In the genomic region with DNA sequence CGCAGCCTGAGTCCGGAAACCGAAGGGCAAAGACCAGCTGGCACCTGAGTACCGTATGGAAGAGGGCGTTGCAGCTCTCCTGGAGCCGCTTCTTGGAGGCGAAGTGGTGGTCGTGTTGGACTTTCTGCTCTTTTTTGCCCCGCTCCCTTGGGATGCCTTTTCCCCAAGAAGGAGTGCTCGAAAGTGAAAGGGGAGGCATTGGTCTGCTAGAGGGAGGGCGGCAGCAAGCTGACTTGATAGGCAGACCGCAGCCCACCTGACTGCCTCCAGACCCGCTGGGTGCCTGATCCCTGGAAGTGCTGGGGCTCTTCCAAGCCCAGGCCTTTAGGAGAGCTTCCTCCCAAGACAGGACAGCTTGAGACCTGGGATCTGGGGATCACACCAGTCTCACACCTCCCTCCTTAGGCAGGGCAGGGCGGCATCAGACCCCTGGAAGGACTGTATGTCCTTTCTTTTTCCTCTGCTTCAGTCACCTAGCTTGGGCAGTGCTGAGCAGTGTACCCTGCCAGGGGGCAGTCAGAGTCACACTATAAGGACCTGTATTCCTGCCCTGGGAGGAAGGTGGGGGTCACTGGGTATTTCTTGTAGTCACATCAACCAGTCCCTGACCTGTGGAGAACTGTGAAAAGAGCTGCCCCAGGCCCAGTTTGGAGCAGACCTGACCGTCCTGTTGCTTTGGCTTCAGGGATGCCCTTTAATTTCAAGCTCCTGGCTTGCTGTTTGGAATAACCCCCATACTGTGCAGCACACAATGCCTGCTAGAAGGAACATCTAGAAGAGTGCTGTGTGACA, we compare ENCODE assay signal across 8 cellular contexts. TPM values are rescaled to one million over a fixed set of nuclear protein-coding genes. Genes with fewer than 3 reads are reported as not detected.
DNase-seq lines count a peak whose midpoint lies in the region; ATAC-seq and FAIRE-seq lines count a peak whose summit lies in the region.

No MANE protein-coding gene starts in this region.

- H3K4me3 Mint-ChIP-seq in immature natural killer cell: peak overlapping the region; percentile 83 to 95 (median 91)
- H3K4me3 Mint-ChIP-seq in stimulated activated naive CD8-positive, alpha-beta T cell treated with anti-CD3 and anti-CD28 coated beads, Interleukin-15, Interleukin-2, amounts not matched to agents 100 ng/mL and 50 ng/mL, for 24 hours: peak overlapping the region; percentile 92

- peak; percentile 46 for DNase-seq in amniotic epithelial cell (ENCODE audit: low read depth)
- DNase-seq in immature natural killer cell: no peak
- DNase-seq in GOT3 (lab: John Stamatoyannopoulos, UW): no peak
- no peak for DNase-seq in activated CD8-positive, alpha-beta memory T cell treated with anti-CD3 and anti-CD28 coated beads, Interleukin-2, amount 50 U/mL, for 48 hours
- no peak for DNase-seq in frontal cortex (ENCODE audit: low spot score in 2 of 2)

- H3K36me3 Mint-ChIP-seq in immature natural killer cell: no peaks in the 10 kb centered on the region
- no peaks in the 10 kb centered on the region for H3K36me3 Mint-ChIP-seq in stimulated activated naive CD8-positive, alpha-beta T cell treated with anti-CD3 and anti-CD28 coated beads, Interleukin-15, Interleukin-2, amounts not matched to agents 100 ng/mL and 50 ng/mL, for 24 hours (ENCODE audit: low read depth)

- peak overlapping the region; percentile 76; the same call in 1 of the 2 replicates for H3K4me3 ChIP-seq in GM08714 (ENCODE audit: low read length)

- FAIRE-seq in frontal cortex (lab: Jason Lieb, UNC): no peak

- peaks cover 16 to 20% of the 10 kb centered on the region in 2 donors for H3K4me1 Mint-ChIP-seq in immature natural killer cell
- H3K4me1 Mint-ChIP-seq in stimulated activated naive CD8-positive, alpha-beta T cell treated with anti-CD3 and anti-CD28 coated beads, Interleukin-15, Interleukin-2, amounts not matched to agents 100 ng/mL and 50 ng/mL, for 24 hours (ENCODE audit: low read depth): peaks cover 19% of the 10 kb centered on the region

- peak; percentile 42 for ATAC-seq in HG03280 (IDR thresholded peaks at IDR 0.05; ENCODE audit: unreplicated experiment)

- H3K9me3 Mint-ChIP-seq in immature natural killer cell: no peaks in the 10 kb centered on the region
- H3K9me3 Mint-ChIP-seq in stimulated activated naive CD8-positive, alpha-beta T cell treated with anti-CD3 and anti-CD28 coated beads, Interleukin-15, Interleukin-2, amounts not matched to agents 100 ng/mL and 50 ng/mL, for 24 hours: peaks cover 2% of the 10 kb centered on the region

- peaks cover 2 to 9% (median 7%) of the 10 kb centered on the region in 3 donors for H3K27me3 Mint-ChIP-seq in immature natural killer cell (ENCODE audit: low read depth in 3 of 3)
- H3K27me3 Mint-ChIP-seq in stimulated activated naive CD8-positive, alpha-beta T cell treated with anti-CD3 and anti-CD28 coated beads, Interleukin-15, Interleukin-2, amounts not matched to agents 100 ng/mL and 50 ng/mL, for 24 hours: peaks cover 11% of the 10 kb centered on the region

- H3K27ac Mint-ChIP-seq in immature natural killer cell: peak overlapping the region in 1 of 6 donors; percentile 60
- no peak overlapping the region for H3K27ac Mint-ChIP-seq in stimulated activated naive CD8-positive, alpha-beta T cell treated with anti-CD3 and anti-CD28 coated beads, Interleukin-15, Interleukin-2, amounts not matched to agents 100 ng/mL and 50 ng/mL, for 24 hours

RNA-seq across cellular contexts. Expression of gene ACVR2B, which starts 2.1 kb away (rescaled TPM):
- under 1 TPM; 0.02 to 0.39 (median 0.04) TPM for polyA plus RNA-seq in immature natural killer cell
- 44.0 TPM for total RNA-seq in frontal cortex

RNA-seq across cellular contexts. Expression of gene EXOG, which starts 40.3 kb away (rescaled TPM):
- polyA plus RNA-seq in immature natural killer cell: 10 to 100 TPM in 1 of 3 donors, 1 to 10 TPM in 2; 2.9 to 19.6 (median 6.9) TPM
- total RNA-seq in frontal cortex: 13.5 TPM
